In genomic region chr3:118244761-118245160, GRCh38 we compare ENCODE assay signal across 1 cellular context.
TF ChIP-seq lines count a peak whose summit lies in the region.

No MANE protein-coding gene starts in this region.

TF ChIP-seq in H1, 55 proteins besides CTCF, POLR2A, EP300 and RAD21 (continued from another document):
- TF ChIP-seq E2F6 (IDR thresholded peaks at IDR 0.05) (no peak), SP1 (IDR thresholded peaks at IDR 0.05; ENCODE audit: low read depth, low read length) (no peak)
